ENCODE assay signal across 9 cellular contexts in genomic region chr10:124155781-124156401, GRCh38.
DNase-seq lines count a peak whose midpoint lies in the region; ATAC-seq, FAIRE-seq and TF ChIP-seq lines count a peak whose summit lies in the region.
"Had no signal": no experiment of that assay in that cellular context is flagged by ENCODE, and none has a peak within 500 bp of the region (broad histone marks: within the 10 kb centered on the region; RNA-seq: fewer than 3 reads in every experiment).

No MANE protein-coding gene starts in this region.

- ATAC-seq in A549 = no peak
- no peak for ATAC-seq in HG03457 (IDR thresholded peaks at IDR 0.05; ENCODE audit: unreplicated experiment)
- no peak for ATAC-seq in HG03139 (IDR thresholded peaks at IDR 0.05; ENCODE audit: unreplicated experiment)

- intact Hi-C loops in cardiac septum (cut with DNase I) = no loop called here

- no peak overlapping the region for H3K4me3 Mint-ChIP-seq in neural progenitor cell

- H3K4me2 ChIP-seq in A549 (peak overlapping the region; percentile 20; the same call in 1 of the 3 replicates), neural progenitor cell (no peak overlapping the region)

- FAIRE-seq in A549 (lab: Jason Lieb, UNC) = no peak
- FAIRE-seq: GM19239 had no signal

- peak overlapping the region; percentile 9 for H3K27ac Mint-ChIP-seq in neural progenitor cell

- DNase-seq in A549 (ENCODE audit: low read depth in 1 of 2, low spot score in 1 of 2) (no peak), RPMI7951 (ENCODE audit: low read depth) (peak; percentile 73), cardiac septum (ENCODE audit: low spot score) (peak; percentile 61), neural progenitor cell (ENCODE audit: low spot score) (no peak), UCSD-AML1 (lab: John Stamatoyannopoulos, UW; ENCODE audit: unreplicated experiment) (no peak)
- DNase-seq in activated effector memory CD4-positive, alpha-beta T cell treated with Interleukin-2 at 50 U/mL for 16 hours = no peak

- H3K9me3 Mint-ChIP-seq in neural progenitor cell = peaks cover 3% of the 10 kb centered on the region

- no peak for TF ChIP-seq POLR2A in A549 (IDR thresholded peaks at IDR 0.05; ENCODE audit: low read length)

- peaks cover 6% of the 10 kb centered on the region for H3K27me3 Mint-ChIP-seq in neural progenitor cell (ENCODE audit: insufficient read depth, low read depth)

- H3K36me3 Mint-ChIP-seq in neural progenitor cell = no peaks in the 10 kb centered on the region

- POLR2A ChIA-PET in A549 (lab: Yijun Ruan, JAX) = no interaction called here

- H3K4me1 Mint-ChIP-seq in neural progenitor cell = peaks cover 19% of the 10 kb centered on the region

- TF ChIP-seq EP300 in A549 (IDR thresholded peaks at IDR 0.05) = no peak

- H3K27me3 ChIP-seq in neural progenitor cell = peaks cover 13% of the 10 kb centered on the region

- TF ChIP-seq RAD21 in A549 (conservative IDR thresholded peaks at IDR 0.05 in 1 of 2, IDR thresholded peaks at IDR 0.05 in 1 of 2) = no peak

- no peak overlapping the region for H2AFZ ChIP-seq in neural progenitor cell (replicated peaks)

- no peak for TF ChIP-seq CTCF in A549 (IDR thresholded peaks at IDR 0.05)
- no peak for TF ChIP-seq CTCF in neural progenitor cell (IDR thresholded peaks at IDR 0.05)

- H4K20me1 ChIP-seq in neural progenitor cell (ENCODE audit: low read depth) = no peaks in the 10 kb centered on the region

- peaks cover 4% of the 10 kb centered on the region for H3F3A ChIP-seq in neural progenitor cell (ENCODE audit: low read depth)

- 73% methylated on average over 12 of the region's 16 CpGs for WGBS in A549 (ENCODE audit: missing lambda C conversion rate)

- H3K4me1 ChIP-seq in A549 (peaks cover 36% of the 10 kb centered on the region), neural progenitor cell (peaks cover 18% of the 10 kb centered on the region)

- H3K9me3 ChIP-seq in A549 = 0 out of 3 replicates have a peak, but pooled peaks cover 3% of the 10 kb centered on the region
- no peaks in the 10 kb centered on the region for H3K9me3 ChIP-seq in neural progenitor cell (ENCODE audit: low read depth)

- CTCF ChIA-PET in A549 (lab: Yijun Ruan, JAX) = interaction anchor here (0.6 to 2.7 kb wide), 4 partner anchors 23 to 234 kb away, joined by 3 to 15 read pairs (median 6); no protein-coding TSS in a partner anchor

- H3K4me3 ChIP-seq in A549 (no peak overlapping the region), neural progenitor cell (no peak overlapping the region)

- no peaks in the 10 kb centered on the region for H3K79me2 ChIP-seq in neural progenitor cell (ENCODE audit: low read depth)

- H3K36me3 ChIP-seq in neural progenitor cell = no peaks in the 10 kb centered on the region

- no peak overlapping the region for H3K9ac ChIP-seq in neural progenitor cell

- peak overlapping the region; percentile 28 to 83; a peak in 5 of 6 replicates for H3K27ac ChIP-seq in A549
- H3K27ac ChIP-seq in neural progenitor cell = no peak overlapping the region

TF ChIP-seq in A549, 52 proteins besides CTCF, POLR2A, EP300 and RAD21:
- TF ChIP-seq CBX2 (IDR thresholded peaks at IDR 0.05; ENCODE audit: borderline replicate concordance, low read depth) = no peak
- no peak for TF ChIP-seq CBX8 (IDR thresholded peaks at IDR 0.05)
- no peak for TF ChIP-seq KDM1A (IDR thresholded peaks at IDR 0.05; ENCODE audit: low read depth)
- no peak for TF ChIP-seq FOXS1 (CRISPR knock-in tag; IDR thresholded peaks at IDR 0.05)
- TF ChIP-seq CHD4 (IDR thresholded peaks at IDR 0.05; ENCODE audit: borderline replicate concordance) = no peak
- TF ChIP-seq ESRRA (IDR thresholded peaks at IDR 0.05; ENCODE audit: borderline replicate concordance, low read length) = no peak
- no peak for TF ChIP-seq MYC (IDR thresholded peaks at IDR 0.05; ENCODE audit: borderline replicate concordance, low read length)
- no peak for TF ChIP-seq ZFP36 (IDR thresholded peaks at IDR 0.05; ENCODE audit: borderline replicate concordance, partially characterized antibody)
- TF ChIP-seq RFX5 (IDR thresholded peaks at IDR 0.05) = no peak
- TF ChIP-seq NR3C1 (IDR thresholded peaks at IDR 0.05) = no peak
- TF ChIP-seq USF2 (IDR thresholded peaks at IDR 0.05) = no peak
- TF ChIP-seq JUNB (IDR thresholded peaks at IDR 0.05) = no peak
- TF ChIP-seq REST (IDR thresholded peaks at IDR 0.05) = no peak

Comparison
In these comparisons a context has a peak if more than half of its experiments do, and no peak if none do; other contexts are left out.
1. DNase-seq: peak in RPMI7951 (single experiment) and cardiac septum (single experiment); none in A549 (0 of 2), neural progenitor cell (single experiment), UCSD-AML1 (single experiment) and activated effector memory CD4-positive, alpha-beta T cell treated with Interleukin-2 at 50 U/mL for 16 hours (single experiment).